ENCODE assay signal across 8 cellular contexts in genomic region chr19:57527136-57527881, GRCh38. TPM values are rescaled to one million over a fixed set of nuclear protein-coding genes. Genes with fewer than 3 reads are reported as not detected.
A peak's percentile ranks its signal among the peaks of the same experiment; 100 is the strongest.
DNase-seq lines count a peak whose midpoint lies in the region; TF ChIP-seq lines count a peak whose summit lies in the region.

ZNF549 (plus strand) TSS chr19:57527356; CDS start chr19:57527574, 218 bp downstream.

- H3K27ac Mint-ChIP-seq in glutamatergic neuron (ENCODE audit: unreplicated experiment), result peak within 1 kb of the TSS; percentile 43

- H3K27ac ChIP-seq in MM.1S (ENCODE audit: low read length) (no peak within 1 kb of the TSS), suprapubic skin (peak within 1 kb of the TSS; percentile 79)

- DNase-seq in ELF-1 (ENCODE audit: low read depth, low spot score) (peak; percentile 97), H4 (ENCODE audit: low spot score) (peak; percentile 96), MM.1S (peak; percentile 63), SK-N-DZ (ENCODE audit: low spot score) (peak; percentile 87), glutamatergic neuron (peak; percentile 91), occipital lobe (lab: John Stamatoyannopoulos, UW) (peak; percentile 74), suprapubic skin (ENCODE audit: low spot score in 2 of 2) (peak; percentile 92 to 93)
- DNase-seq in activated naive CD4-positive, alpha-beta T cell treated with anti-CD3 and anti-CD28 coated beads, Interleukin-2, amount 50 U/mL, for 16 hours, result peak; percentile 90

- TF ChIP-seq CTCF in MM.1S (IDR thresholded peaks at IDR 0.05; ENCODE audit: low read length) (no peak), glutamatergic neuron (IDR thresholded peaks at IDR 0.05; ENCODE audit: partially characterized antibody, unreplicated experiment) (no peak), suprapubic skin (IDR thresholded peaks at IDR 0.05) (no peak)

- no peaks in the 10 kb centered on the region for H3K79me2 ChIP-seq in MM.1S (ENCODE audit: low read length)

- H4K20me1 ChIP-seq in MM.1S (ENCODE audit: insufficient read depth, low read length), result no peaks in the 10 kb centered on the region

- H3K4me1 Mint-ChIP-seq in glutamatergic neuron (ENCODE audit: low read depth, unreplicated experiment), result peaks cover 8% of the 10 kb centered on the region

- peak within 1 kb of the TSS; percentile 21; the same call in 1 of the 2 replicates for H3K4me2 ChIP-seq in MM.1S (ENCODE audit: low read depth, low read length)

- H3K36me3 ChIP-seq in MM.1S (replicated peaks; ENCODE audit: insufficient read depth, low read length) (no peaks in the 10 kb centered on the region), suprapubic skin (peaks cover 18% of the 10 kb centered on the region)

- H3K27me3 ChIP-seq in MM.1S (replicated peaks; ENCODE audit: insufficient read depth, low read length) (no peaks in the 10 kb centered on the region), suprapubic skin (no peaks in the 10 kb centered on the region)

- H3K36me3 Mint-ChIP-seq in glutamatergic neuron (ENCODE audit: unreplicated experiment), result peaks cover 8% of the 10 kb centered on the region

- H3K4me1 ChIP-seq in MM.1S (ENCODE audit: low read length) (no peaks in the 10 kb centered on the region), suprapubic skin (peaks cover 16% of the 10 kb centered on the region)

- H3F3A ChIP-seq in MM.1S (ENCODE audit: insufficient read depth, low read length), result no peaks in the 10 kb centered on the region

- H3K27me3 Mint-ChIP-seq in glutamatergic neuron (ENCODE audit: unreplicated experiment), result peaks cover 2% of the 10 kb centered on the region

- TF ChIP-seq POLR2A in suprapubic skin (IDR thresholded peaks at IDR 0.05), result no peak

- no peak for TF ChIP-seq EP300 in suprapubic skin (IDR thresholded peaks at IDR 0.05)

- peak within 1 kb of the TSS; percentile 48; the same call in 1 of the 2 replicates for H2AFZ ChIP-seq in MM.1S (ENCODE audit: low read length)

- H3K9me3 ChIP-seq in MM.1S (replicated peaks; ENCODE audit: insufficient read depth, low read length), result no peaks in the 10 kb centered on the region; the same call in 1 of the 2 replicates
- peaks cover 19% of the 10 kb centered on the region for H3K9me3 ChIP-seq in suprapubic skin

- H3K9me3 Mint-ChIP-seq in glutamatergic neuron (ENCODE audit: unreplicated experiment), result peaks cover 7% of the 10 kb centered on the region

- H3K4me3 ChIP-seq in MM.1S (ENCODE audit: low read length), result peak within 1 kb of the TSS; percentile 42; the same call in 1 of the 2 replicates
- H3K4me3 ChIP-seq in suprapubic skin, result peak within 1 kb of the TSS; percentile 93

- no peak within 1 kb of the TSS for H3K9ac ChIP-seq in MM.1S (ENCODE audit: low read length)

- peak within 1 kb of the TSS; percentile 88 for H3K4me3 Mint-ChIP-seq in glutamatergic neuron (ENCODE audit: unreplicated experiment)

- 4% methylated on average over 37 of the region's 64 CpGs for WGBS in suprapubic skin

- H3K9me2 ChIP-seq in MM.1S (replicated peaks; ENCODE audit: insufficient read depth, low read length), result no peaks in the 10 kb centered on the region

RNA-seq across cellular contexts. Expression of gene ZNF549, which starts in this region (rescaled TPM):
- total RNA-seq in H4 (2014; rRNA removed; shearing (Covaris generic)), result 3.0 and 5.5 TPM in 2 replicates
- polyA plus RNA-seq in SK-N-DZ (2014; cell fraction: cytosol; rRNA removed), result 3.2 and 4.0 TPM in 2 replicates
- 3.2 and 5.8 TPM in 2 replicates for polyA plus RNA-seq in SK-N-DZ (2014; cell fraction: nucleus; rRNA removed)
- total RNA-seq in glutamatergic neuron (ENCODE audit: unreplicated experiment) (10.8 TPM), occipital lobe (18.7 TPM), suprapubic skin (1 to 10 TPM; 3.4 to 9.5 (median 4.9) TPM)
